14 cellular contexts compared by ENCODE assay signal in genomic region chr14:91395466-91395865, GRCh38. TPM values are rescaled to one million over a fixed set of nuclear protein-coding genes. Genes with fewer than 3 reads are reported as not detected.
DNase-seq lines count a peak whose midpoint lies in the region; ATAC-seq and TF ChIP-seq lines count a peak whose summit lies in the region.
"Had no signal": no experiment of that assay in that cellular context is flagged by ENCODE, and none has a peak within 500 bp of the region (broad histone marks: within the 10 kb centered on the region; RNA-seq: fewer than 3 reads in every experiment).

No MANE protein-coding gene starts in this region.

- H3K4me3 ChIP-seq in WERI-Rb-1 (ENCODE audit: low read depth, low read length) (no peak overlapping the region), esophagus (ENCODE audit: low read depth in 1 of 2, low read length in 2 of 2) (no peak overlapping the region), prostate gland (no peak overlapping the region)
- H3K4me3 ChIP-seq: HAP-1, SK-N-MC, thoracic aorta had no signal

- CTCF ChIA-PET in activated CD4-positive, alpha-beta T cell treated with anti-CD3 and anti-CD28 coated beads for 36 hours (lab: Charles Lee), result interaction anchor here (0.6 kb wide), 1 partner anchor 216 kb away, joined by 4 read pairs; no protein-coding TSS in a partner anchor

- DNase-seq in activated CD4-positive, alpha-beta T cell treated with anti-CD3 and anti-CD28 coated beads for 36 hours, result no peak
- DNase-seq in activated CD4-positive, alpha-beta T cell treated with anti-CD3 and anti-CD28 coated beads, Interleukin-2, amount 50 U/mL, for 48 hours, result no peak
- no peak for DNase-seq in WERI-Rb-1
- no peak for DNase-seq in prostate gland (ENCODE audit: low spot score)
- no peak for DNase-seq in NCI-H2029 treated with DMSO at 0.1 percent for 48 hours (lab: John Stamatoyannopoulos, UW)
- no peak for DNase-seq in left ventricle myocardium superior
- DNase-seq: activated CD4-positive, alpha-beta T cell treated with anti-CD3 and anti-CD28 coated beads, Interleukin-2, amount 50 U/mL, for 4 hours; DMS53 had no signal

- H3K4me1 ChIP-seq in esophagus (ENCODE audit: control insufficient read depth in 2 of 2, insufficient read depth in 2 of 2, low read length in 1 of 2) (peaks cover 17 to 33% of the 10 kb centered on the region in 2 donors), prostate gland (replicated peaks) (peaks cover 53% of the 10 kb centered on the region)
- H3K4me1 ChIP-seq: HAP-1 had no signal

- H3K27ac Mint-ChIP-seq in activated CD4-positive, alpha-beta T cell treated with anti-CD3 and anti-CD28 coated beads for 36 hours, result peak overlapping the region; percentile 94

- peaks cover 18% of the 10 kb centered on the region for H3K36me3 ChIP-seq in WERI-Rb-1
- no peaks in the 10 kb centered on the region for H3K36me3 ChIP-seq in esophagus (ENCODE audit: control insufficient read depth in 2 of 2, insufficient read depth in 2 of 2, low read length in 1 of 2)
- H3K36me3 ChIP-seq in prostate gland, result no peaks in the 10 kb centered on the region
- H3K36me3 ChIP-seq: HAP-1, thoracic aorta had no signal

- TF ChIP-seq CTCF in WERI-Rb-1 (IDR thresholded peaks at IDR 0.05; ENCODE audit: low read depth, low read length) (no peak), prostate gland (IDR thresholded peaks at IDR 0.05) (no peak)

- H3K27ac ChIP-seq in WERI-Rb-1 (peak overlapping the region; percentile 96), esophagus (ENCODE audit: low read depth in 2 of 2, low read length in 1 of 2) (peak overlapping the region; percentile 19 to 90), prostate gland (peak overlapping the region; percentile 87 to 88)
- H3K27ac ChIP-seq: SK-N-MC, thoracic aorta had no signal

- peaks cover 32% of the 10 kb centered on the region for H3K36me3 Mint-ChIP-seq in activated CD4-positive, alpha-beta T cell treated with anti-CD3 and anti-CD28 coated beads for 36 hours (ENCODE audit: low read depth)

- H3K27me3 ChIP-seq in WERI-Rb-1 (ENCODE audit: insufficient read depth, low read depth, severe bottlenecking) (no peaks in the 10 kb centered on the region), esophagus (ENCODE audit: control insufficient read depth in 1 of 2, insufficient read depth in 2 of 2, low read length in 2 of 2) (no peaks in the 10 kb centered on the region), prostate gland (replicated peaks; ENCODE audit: insufficient read depth) (no peaks in the 10 kb centered on the region)

- intact Hi-C loops in activated CD4-positive, alpha-beta T cell treated with anti-CD3 and anti-CD28 coated beads for 36 hours (cut with DNase I, micrococcal nuclease), result loop anchor here in 1 of 2 experiments (5.0 kb wide), 1 partner anchor 43 kb away; no protein-coding TSS in a partner anchor
- intact Hi-C loops in prostate gland (cut with DNase I), result no loop called here
- intact Hi-C loops in left ventricle myocardium superior (cut with micrococcal nuclease), result no loop called here

- H3K4me1 Mint-ChIP-seq in activated CD4-positive, alpha-beta T cell treated with anti-CD3 and anti-CD28 coated beads for 36 hours, result peaks cover 96% of the 10 kb centered on the region

- H3K4me3 Mint-ChIP-seq in activated CD4-positive, alpha-beta T cell treated with anti-CD3 and anti-CD28 coated beads for 36 hours, result no peak overlapping the region

- no peaks in the 10 kb centered on the region for H3K27me3 Mint-ChIP-seq in activated CD4-positive, alpha-beta T cell treated with anti-CD3 and anti-CD28 coated beads for 36 hours

- no peaks in the 10 kb centered on the region for H3K9me3 Mint-ChIP-seq in activated CD4-positive, alpha-beta T cell treated with anti-CD3 and anti-CD28 coated beads for 36 hours (ENCODE audit: low read depth)

- H3K9me3 ChIP-seq in WERI-Rb-1 (ENCODE audit: severe bottlenecking), result no peaks in the 10 kb centered on the region
- H3K9me3 ChIP-seq in esophagus (ENCODE audit: control insufficient read depth in 2 of 2, insufficient read depth in 1 of 2, low read depth in 1 of 2, low read length in 1 of 2), result no peaks in the 10 kb centered on the region
- H3K9me3 ChIP-seq in prostate gland, result no peaks in the 10 kb centered on the region
- H3K9me3 ChIP-seq: HAP-1, thoracic aorta had no signal

- no peak for ATAC-seq in activated CD4-positive, alpha-beta T cell treated with anti-CD3 and anti-CD28 coated beads for 36 hours
- ATAC-seq in GM21723 (IDR thresholded peaks at IDR 0.05; ENCODE audit: unreplicated experiment) (no peak), left ventricle myocardium superior (no peak)
- ATAC-seq: sciatic nerve had no signal

- POLR2A ChIA-PET in activated CD4-positive, alpha-beta T cell treated with anti-CD3 and anti-CD28 coated beads for 36 hours (lab: Charles Lee), result no interaction called here

- WGBS in esophagus, 2 donors, result 60 to 69% methylated on average over 5 of the region's 5 CpGs
- WGBS in prostate gland, result 39% methylated on average over 5 of the region's 5 CpGs

- TF ChIP-seq POLR2A in prostate gland (IDR thresholded peaks at IDR 0.05), result no peak

RNA-seq across cellular contexts. Expression of gene CCDC88C, which starts 22.2 kb away (rescaled TPM):
- 10 to 100 TPM; 73.7 to 82.8 TPM for total RNA-seq in activated CD4-positive, alpha-beta T cell treated with anti-CD3 and anti-CD28 coated beads for 36 hours
- polyA plus RNA-seq in esophagus, result 10 to 100 TPM; 11.0 to 18.5 TPM
- total RNA-seq in prostate gland, result 10 to 100 TPM; 32.5 to 54.4 TPM
- total RNA-seq in left ventricle myocardium superior, result 3.2 TPM
